Comparison of ENCODE assay signal across 1 cellular context in genomic region chr11:63586451-63587166, GRCh38.
TF ChIP-seq lines count a peak whose summit lies in the region.

No MANE protein-coding gene starts in this region.

TF ChIP-seq in liver, 16 proteins besides CTCF, POLR2A, EP300 and RAD21 (continued from another document):
- TF ChIP-seq MAX (IDR thresholded peaks at IDR 0.05) (peak; percentile 55), HNF4A (conservative IDR thresholded peaks at IDR 0.05) (peak; percentile 63 to 75), JUND (IDR thresholded peaks at IDR 0.05) (peak in 1 of 2 donors; percentile 34), HNF4G (IDR thresholded peaks at IDR 0.05) (no peak), YY1 (IDR thresholded peaks at IDR 0.05) (peak; percentile 15), FOXA2 (IDR thresholded peaks at IDR 0.05) (peak; percentile 97)
